ENCODE assay signal across 8 cellular contexts in genomic region chr16:31265329-31266245, GRCh38. TPM values are rescaled to one million over a fixed set of nuclear protein-coding genes. Genes with fewer than 3 reads are reported as not detected.
A peak's percentile ranks its signal among the peaks of the same experiment; 100 is the strongest.
DNase-seq lines count a peak whose midpoint lies in the region; ATAC-seq lines count a peak whose summit lies in the region.

No MANE protein-coding gene starts in this region.

- no peak overlapping the region for H3K4me3 ChIP-seq in MG63

- H3K36me3 ChIP-seq in MG63, result no peaks in the 10 kb centered on the region

- no peaks in the 10 kb centered on the region for H3K9me3 Mint-ChIP-seq in activated T-cell treated with anti-CD3 and anti-CD28 coated beads, Interleukin-2, amount 50 U/mL, for 4 hours
- no peaks in the 10 kb centered on the region for H3K9me3 Mint-ChIP-seq in stimulated activated memory B cell treated with anti-CD40 and anti-IgM and Interleukin-4, amounts not matched to agents 10 μg/mL and 1 μg/mL and 100 μg/mL, for 72 hours

- peak overlapping the region; percentile 86 for H3K27ac Mint-ChIP-seq in stimulated activated memory B cell treated with anti-CD40 and anti-IgM and Interleukin-4, amounts not matched to agents 10 μg/mL and 1 μg/mL and 100 μg/mL, for 72 hours

- H3K4me3 Mint-ChIP-seq in activated T-cell treated with anti-CD3 and anti-CD28 coated beads, Interleukin-2, amount 50 U/mL, for 4 hours, result peak overlapping the region; percentile 54
- H3K4me3 Mint-ChIP-seq in stimulated activated memory B cell treated with anti-CD40 and anti-IgM and Interleukin-4, amounts not matched to agents 10 μg/mL and 1 μg/mL and 100 μg/mL, for 72 hours, result peak overlapping the region; percentile 68

- ATAC-seq in GM21786 (IDR thresholded peaks at IDR 0.05; ENCODE audit: unreplicated experiment) (peak; percentile 91), left lobe of liver (no peak)
- ATAC-seq in activated T-cell treated with anti-CD3 and anti-CD28 coated beads, Interleukin-2, amount 50 U/mL, for 4 hours, result peak; percentile 98 to 99
- peak; percentile 94 for ATAC-seq in stimulated activated memory B cell treated with anti-CD40 and anti-IgM and Interleukin-4, amounts not matched to agents 10 μg/mL and 1 μg/mL and 100 μg/mL, for 72 hours

- peak; percentile 72 for DNase-seq in ELR (ENCODE audit: low read depth)
- DNase-seq in MG63, result peak; percentile 76
- DNase-seq in activated T-cell treated with anti-CD3 and anti-CD28 coated beads, Interleukin-2, amount 50 U/mL, for 4 hours, result peak; percentile 65
- peak; percentile 40 for DNase-seq in left lobe of liver (ENCODE audit: low spot score)
- no peak for DNase-seq in epidermal melanocyte (ENCODE audit: insufficient read length, low spot score)
- DNase-seq in NCI-H82 (lab: John Stamatoyannopoulos, UW), result no peak

- H3K27me3 ChIP-seq in MG63, result no peaks in the 10 kb centered on the region; the same call in 1 of the 2 replicates

- peaks cover 44% of the 10 kb centered on the region for H3K4me1 Mint-ChIP-seq in activated T-cell treated with anti-CD3 and anti-CD28 coated beads, Interleukin-2, amount 50 U/mL, for 4 hours (ENCODE audit: low read depth)
- peaks cover 70% of the 10 kb centered on the region for H3K4me1 Mint-ChIP-seq in stimulated activated memory B cell treated with anti-CD40 and anti-IgM and Interleukin-4, amounts not matched to agents 10 μg/mL and 1 μg/mL and 100 μg/mL, for 72 hours

- H3K27me3 Mint-ChIP-seq in activated T-cell treated with anti-CD3 and anti-CD28 coated beads, Interleukin-2, amount 50 U/mL, for 4 hours (ENCODE audit: low read depth), result peaks cover 3% of the 10 kb centered on the region
- no peaks in the 10 kb centered on the region for H3K27me3 Mint-ChIP-seq in stimulated activated memory B cell treated with anti-CD40 and anti-IgM and Interleukin-4, amounts not matched to agents 10 μg/mL and 1 μg/mL and 100 μg/mL, for 72 hours

- H3K9me3 ChIP-seq in MG63, result 0 out of 2 replicates have a peak, but pooled peaks cover 5% of the 10 kb centered on the region

- no peaks in the 10 kb centered on the region for H3K36me3 Mint-ChIP-seq in activated T-cell treated with anti-CD3 and anti-CD28 coated beads, Interleukin-2, amount 50 U/mL, for 4 hours (ENCODE audit: insufficient read depth)
- H3K36me3 Mint-ChIP-seq in stimulated activated memory B cell treated with anti-CD40 and anti-IgM and Interleukin-4, amounts not matched to agents 10 μg/mL and 1 μg/mL and 100 μg/mL, for 72 hours, result peaks cover 18% of the 10 kb centered on the region

RNA-seq across cellular contexts. Expression of gene ITGAM, which starts 5.8 kb away (rescaled TPM):
- not detected in 2 replicates for total RNA-seq in MG63 (2014; rRNA removed; shearing (Covaris generic); ENCODE audit: low replicate concordance)
- 1 to 10 TPM in 1 of 3 donors, under 1 TPM in 2; 0.90 to 1.8 (median 0.99) TPM for total RNA-seq in activated T-cell treated with anti-CD3 and anti-CD28 coated beads, Interleukin-2, amount 50 U/mL, for 4 hours
- 4.3 TPM for total RNA-seq in left lobe of liver

RNA-seq across cellular contexts. Expression of gene PYDC1, which starts 48.7 kb away (rescaled TPM):
- total RNA-seq in MG63 (2014; rRNA removed; shearing (Covaris generic); ENCODE audit: low replicate concordance), result not detected in 2 replicates
- total RNA-seq in activated T-cell treated with anti-CD3 and anti-CD28 coated beads, Interleukin-2, amount 50 U/mL, for 4 hours, result not detected
- not detected for total RNA-seq in left lobe of liver

RNA-seq across cellular contexts. Expression of gene TRIM72, which starts 51.7 kb away (rescaled TPM):
- total RNA-seq in MG63 (2014; rRNA removed; shearing (Covaris generic); ENCODE audit: low replicate concordance), result not detected in 2 replicates
- not detected for total RNA-seq in activated T-cell treated with anti-CD3 and anti-CD28 coated beads, Interleukin-2, amount 50 U/mL, for 4 hours
- not detected for total RNA-seq in left lobe of liver

Comparison
In these comparisons a context has a peak if more than half of its experiments do, and no peak if none do; other contexts are left out.
1. DNase-seq: peak in ELR (single experiment), MG63 (single experiment), activated T-cell treated with anti-CD3 and anti-CD28 coated beads, Interleukin-2, amount 50 U/mL, for 4 hours (single experiment) and left lobe of liver (single experiment); none in epidermal melanocyte (single experiment) and NCI-H82 (single experiment).